In genomic region chr3:113825090-113825489, GRCh38 we compare ENCODE assay signal across 8 cellular contexts. TPM values are rescaled to one million over a fixed set of nuclear protein-coding genes. Genes with fewer than 3 reads are reported as not detected.
DNase-seq lines count a peak whose midpoint lies in the region; ATAC-seq, FAIRE-seq and TF ChIP-seq lines count a peak whose summit lies in the region.

No MANE protein-coding gene starts in this region.

- WGBS in body of pancreas, 2 donors: 63 to 76% methylated on average over 2 of the region's 2 CpGs

- no peak overlapping the region for H3K4me3 ChIP-seq in HEK293 (ENCODE audit: low read depth, low read length)
- H3K4me3 ChIP-seq in NB4 (ENCODE audit: low read depth, low read length): no peak overlapping the region
- no peak overlapping the region for H3K4me3 ChIP-seq in body of pancreas

- TF ChIP-seq CTCF in HEK293 (tag by site-specific recombination; IDR thresholded peaks at IDR 0.05) (no peak), NB4 (IDR thresholded peaks at IDR 0.05; ENCODE audit: low read depth, low read length) (peak; percentile 8), body of pancreas (IDR thresholded peaks at IDR 0.05) (no peak)

- no peaks in the 10 kb centered on the region for H3K4me1 ChIP-seq in HEK293 (ENCODE audit: control insufficient read depth, insufficient read depth, low read length)
- H3K4me1 ChIP-seq in body of pancreas: no peaks in the 10 kb centered on the region

- peak; percentile 92 for FAIRE-seq in GM18507 (lab: Jason Lieb, UNC)

- H3K27ac ChIP-seq in HEK293 (ENCODE audit: extremely low read depth, low read depth, low read length) (no peak overlapping the region), body of pancreas (no peak overlapping the region)

- TF ChIP-seq POLR2A in NB4 (IDR thresholded peaks at IDR 0.05; ENCODE audit: extremely low read depth, insufficient read length): no peak
- TF ChIP-seq POLR2A in body of pancreas (IDR thresholded peaks at IDR 0.05): no peak
- TF ChIP-seq POLR2A in erythroblast (IDR thresholded peaks at IDR 0.05; ENCODE audit: low read length): no peak

- no peaks in the 10 kb centered on the region for H3K36me3 ChIP-seq in HEK293 (ENCODE audit: control insufficient read depth in 2 of 2, insufficient read depth in 1 of 2, low read length in 2 of 2)
- H3K36me3 ChIP-seq in body of pancreas (replicated peaks in 1 of 2; ENCODE audit: insufficient read depth in 1 of 2, low read depth in 2 of 2): no peaks in the 10 kb centered on the region

- no peak for ATAC-seq in body of pancreas

- no peaks in the 10 kb centered on the region for H3K27me3 ChIP-seq in body of pancreas

- intact Hi-C loops in body of pancreas (cut with DNase I): no loop called here

- CTCF ChIA-PET in HEK293 (lab: Yijun Ruan, JAX): interaction anchor here (0.6 to 1.6 kb wide), 7 partner anchors 9 to 684 kb away, joined by 3 to 7 read pairs (median 3); partner anchors contain the start of gene GRAMD1C

- DNase-seq in GM18507 (ENCODE audit: extremely low spot score, insufficient read length, low read depth): peak; percentile 36
- peak; percentile 15 for DNase-seq in NB4 (ENCODE audit: low read depth)
- peak; percentile 72 for DNase-seq in kidney glomerular epithelial cell (lab: John Stamatoyannopoulos, UW)
- no peak for DNase-seq in body of pancreas
- no peak for DNase-seq in amygdala (lab: John Stamatoyannopoulos, UW)
- DNase-seq in erythroblast (lab: John Stamatoyannopoulos, UW): no peak
- DNase-seq in cortex of kidney (lab: John Stamatoyannopoulos, UW): no peak

- H3K9me3 ChIP-seq in HEK293 (ENCODE audit: control insufficient read depth, insufficient read depth, low read depth, low read length): no peaks in the 10 kb centered on the region
- H3K9me3 ChIP-seq in body of pancreas: no peaks in the 10 kb centered on the region

- POLR2A ChIA-PET in HEK293 (lab: Yijun Ruan, JAX): no interaction called here

TF ChIP-seq in HEK293, 187 proteins besides CTCF, POLR2A, EP300 and RAD21:
- TF ChIP-seq TSHZ1 (tag by site-specific recombination; IDR thresholded peaks at IDR 0.05; ENCODE audit: borderline replicate concordance) (peak; percentile 85; the same call in 1 of the 2 replicates), ZBTB1 (tag by site-specific recombination; IDR thresholded peaks at IDR 0.05) (no peak)
TF ChIP-seq in HEK293: peak in this region for 1.

RNA-seq across cellular contexts. Expression of gene GRAMD1C, which starts 13.5 kb away (rescaled TPM):
- 10 to 100 TPM; 18.5 to 27.0 TPM for total RNA-seq in body of pancreas

Comparison
In these comparisons a context has a peak if more than half of its experiments do, and no peak if none do; other contexts are left out.
1. DNase-seq: peak in GM18507 (single experiment), NB4 (single experiment) and kidney glomerular epithelial cell (single experiment); none in body of pancreas (0 of 4), amygdala (0 of 56), erythroblast (0 of 2) and cortex of kidney (single experiment).